Comparison of ENCODE assay signal across 10 cellular contexts in genomic region chr7:1054438-1055083, GRCh38. TPM values are rescaled to one million over a fixed set of nuclear protein-coding genes. Genes with fewer than 3 reads are reported as not detected.
A peak's percentile ranks its signal among the peaks of the same experiment; 100 is the strongest.
DNase-seq lines count a peak whose midpoint lies in the region; ATAC-seq and TF ChIP-seq lines count a peak whose summit lies in the region.
"Had no signal": no experiment of that assay in that cellular context is flagged by ENCODE, and none has a peak within 500 bp of the region (broad histone marks: within the 10 kb centered on the region; RNA-seq: fewer than 3 reads in every experiment).

No MANE protein-coding gene starts in this region.

- peaks cover 0 to 19% (median 0%) of the 10 kb centered on the region in 3 donors for H3K36me3 ChIP-seq in esophagus squamous epithelium

- ATAC-seq in Right ventricle myocardium inferior (no peak), GM21723 (IDR thresholded peaks at IDR 0.05; ENCODE audit: unreplicated experiment) (no peak), GM21423 (IDR thresholded peaks at IDR 0.05; ENCODE audit: unreplicated experiment) (no peak)

- peaks cover 25 to 99% (median 45%) of the 10 kb centered on the region in 3 donors for H3K4me1 ChIP-seq in esophagus squamous epithelium

- H3K27ac Mint-ChIP-seq in neural crest cell (ENCODE audit: unreplicated experiment) = peak overlapping the region; percentile 91

- H3K4me3 Mint-ChIP-seq in neural crest cell = no peak overlapping the region

- TF ChIP-seq CTCF in esophagus squamous epithelium (IDR thresholded peaks at IDR 0.05) = no peak
- no peak for TF ChIP-seq CTCF in neural crest cell (conservative IDR thresholded peaks at IDR 0.05)

- WGBS in esophagus squamous epithelium, 2 donors = 71% methylated on average over 5 of the region's 37 CpGs; no CpG with 5 or more reads in 1 of the 2 donors

- no peak for TF ChIP-seq POLR2A in esophagus squamous epithelium (IDR thresholded peaks at IDR 0.05)

- H3K27ac ChIP-seq in esophagus squamous epithelium = peak overlapping the region; percentile 36 to 90 (median 76)
- H3K27ac ChIP-seq: C4-2B had no signal

- H3K9me3 ChIP-seq in esophagus squamous epithelium = no peaks in the 10 kb centered on the region

- intact Hi-C loops in Right ventricle myocardium inferior (cut with DNase I) (loop anchor here (10.0 kb wide), 1 partner anchor 400 kb away; the partner anchor contains the start of gene MICALL2), cardiac septum (cut with DNase I) (no loop called here), esophagus squamous epithelium (cut with DNase I) (no loop called here)

- H3K27me3 Mint-ChIP-seq in neural crest cell (ENCODE audit: low read depth) = no peaks in the 10 kb centered on the region

- peaks cover 10% of the 10 kb centered on the region for H3K4me1 Mint-ChIP-seq in neural crest cell

- peak overlapping the region in 3 of 4 donors; percentile 30 to 58 (median 38) for H3K4me3 ChIP-seq in esophagus squamous epithelium

- DNase-seq in Right ventricle myocardium inferior (ENCODE audit: missing footprints) (peak; percentile 75), cardiac septum (ENCODE audit: low spot score) (no peak), esophagus squamous epithelium (lab: John Stamatoyannopoulos, UW) (no peak), neural crest cell (ENCODE audit: low read depth, low spot score) (no peak), H4 (ENCODE audit: low spot score) (no peak), DMS114 treated with DMSO at 0.1 percent for 48 hours (lab: John Stamatoyannopoulos, UW; ENCODE audit: unreplicated experiment) (no peak)
- DNase-seq: GOT3 had no signal

- H3K27me3 ChIP-seq in esophagus squamous epithelium = no peaks in the 10 kb centered on the region

- no peaks in the 10 kb centered on the region for H3K36me3 Mint-ChIP-seq in neural crest cell (ENCODE audit: low read depth)

- no peaks in the 10 kb centered on the region for H3K9me3 Mint-ChIP-seq in neural crest cell

RNA-seq across cellular contexts. Expression of gene GPR146, which starts 10.2 kb away (rescaled TPM):
- total RNA-seq in Right ventricle myocardium inferior = 30.6 TPM
- total RNA-seq in cardiac septum = 12.6 TPM
- total RNA-seq in esophagus squamous epithelium = 10 to 100 TPM in 1 of 4 donors, 1 to 10 TPM in 3; 1.1 to 12.8 (median 3.5) TPM
- total RNA-seq in neural crest cell = 0.41 TPM in 1 of 2 replicates, not detected in the other
- total RNA-seq in H4 (2014; rRNA removed; shearing (Covaris generic)) = 3.4 and 5.7 TPM in 2 replicates

RNA-seq across cellular contexts. Expression of gene GPER1, which starts 33.4 kb away (rescaled TPM):
- total RNA-seq in Right ventricle myocardium inferior (3.6 TPM), cardiac septum (2.9 TPM), esophagus squamous epithelium (1 to 10 TPM in 3 of 4 donors, under 1 TPM in 1; 0.87 to 2.3 (median 1.5) TPM), neural crest cell (0.91 and 1.1 TPM in 2 replicates)
- 0.97 and 1.5 TPM in 2 replicates for total RNA-seq in H4 (2014; rRNA removed; shearing (Covaris generic))
